ENCODE assay signal across 27 cellular contexts in the genomic region with DNA sequence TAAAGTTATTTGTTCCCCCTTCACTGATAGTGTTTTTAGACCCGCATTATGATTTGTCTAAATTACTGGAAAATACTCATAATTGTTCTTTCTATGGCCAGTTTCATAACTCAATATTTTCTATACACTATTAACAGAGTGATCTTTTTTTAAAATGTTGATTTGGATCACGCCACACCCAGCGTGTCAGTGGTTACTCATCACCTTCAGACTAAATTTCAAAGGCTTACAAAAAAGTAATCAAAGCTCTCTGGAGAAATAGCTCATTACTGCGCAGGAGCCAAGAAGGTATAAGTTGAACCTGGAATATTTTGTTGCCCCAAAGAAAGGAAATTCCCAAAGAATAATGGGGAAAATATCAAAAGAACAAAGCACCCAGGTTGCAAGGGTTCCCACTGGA.
"Had no signal": no experiment of that assay in that cellular context is flagged by ENCODE, and none has a peak within 500 bp of the region (broad histone marks: within the 10 kb centered on the region; RNA-seq: fewer than 3 reads in every experiment).

No MANE protein-coding gene starts in this region.

- H3K36me3 ChIP-seq: pancreas, prostate gland, thyroid gland had no signal

- H3K4me1 ChIP-seq: left ventricle myocardium inferior, pancreas, prostate gland, stomach, testis, thyroid gland, upper lobe of right lung had no signal

- H3K9me3 ChIP-seq: left ventricle myocardium inferior, mucosa of descending colon, pancreas, prostate gland, stomach, testis, thyroid gland, upper lobe of right lung had no signal

- H3K4me3 ChIP-seq: left ventricle myocardium inferior, lung, mucosa of descending colon, pancreas, prostate gland, skin epidermis, stomach, testis, thyroid gland, upper lobe of right lung had no signal

- DNase-seq: hypothalamus; immature natural killer cell; left ventricle myocardium inferior; midbrain; mucosa of descending colon; naive thymus-derived CD4-positive, alpha-beta T cell; nucleus accumbens; pancreas; posterior cingulate gyrus; retina; right cardiac atrium; stimulated activated CD4-positive, alpha-beta T cell treated with anti-CD3 and anti-CD28 coated beads, Interleukin-12 subunit alpha, Interleukin-12 subunit beta, amount 100 ng/mL, for 4 hours; stimulated activated CD4-positive, alpha-beta T cell treated with anti-CD3 and anti-CD28 coated beads, Interleukin-15, amount 100 ng/mL, for 24 hours; stimulated activated CD4-positive, alpha-beta T cell treated with anti-CD3 and anti-CD28 coated beads, Interleukin-2, amount 100 ng/mL, for 24 hours; stimulated activated CD4-positive, alpha-beta T cell treated with anti-CD3 and anti-CD28 coated beads, Interleukin-4, amount 100 ng/mL, for 1 hour; stimulated activated naive B cell treated with anti-CD40 and anti-IgM and Interleukin-4, amounts not matched to agents 10 μg/mL and 1 μg/mL and 100 μg/mL, for 72 hours; stimulated activated naive CD8-positive, alpha-beta T cell treated with anti-CD3 and anti-CD28 coated beads, Interleukin-15, Interleukin-2, amounts not matched to agents 100 U/mL and 50 U/mL, for 24 hours; stomach; testis; thyroid gland; trophoblast cell; upper lobe of right lung had no signal

- H3K27ac ChIP-seq: left ventricle myocardium inferior, pancreas, prostate gland, skin epidermis, stomach, testis, thyroid gland, upper lobe of right lung had no signal

- ATAC-seq: mucosa of descending colon; naive thymus-derived CD4-positive, alpha-beta T cell; natural killer cell treated with Interleukin-12 subunit alpha and Interleukin-12 subunit beta and Interleukin-15 and Interleukin-18, amount 100 ng/mL, for 72 hours; pancreas; right cardiac atrium; sciatic nerve; stimulated activated naive B cell treated with anti-CD40 and anti-IgM and Interleukin-4, amounts not matched to agents 10 μg/mL and 1 μg/mL and 100 μg/mL, for 72 hours; stimulated activated naive CD8-positive, alpha-beta T cell treated with anti-CD3 and anti-CD28 coated beads, Interleukin-15, Interleukin-2, amounts not matched to agents 100 U/mL and 50 U/mL, for 24 hours; upper lobe of right lung had no signal

- H3K27me3 ChIP-seq: pancreas, stomach, testis, thyroid gland, upper lobe of right lung had no signal
